Comparison of ENCODE assay signal across 9 cellular contexts in the genomic region with DNA sequence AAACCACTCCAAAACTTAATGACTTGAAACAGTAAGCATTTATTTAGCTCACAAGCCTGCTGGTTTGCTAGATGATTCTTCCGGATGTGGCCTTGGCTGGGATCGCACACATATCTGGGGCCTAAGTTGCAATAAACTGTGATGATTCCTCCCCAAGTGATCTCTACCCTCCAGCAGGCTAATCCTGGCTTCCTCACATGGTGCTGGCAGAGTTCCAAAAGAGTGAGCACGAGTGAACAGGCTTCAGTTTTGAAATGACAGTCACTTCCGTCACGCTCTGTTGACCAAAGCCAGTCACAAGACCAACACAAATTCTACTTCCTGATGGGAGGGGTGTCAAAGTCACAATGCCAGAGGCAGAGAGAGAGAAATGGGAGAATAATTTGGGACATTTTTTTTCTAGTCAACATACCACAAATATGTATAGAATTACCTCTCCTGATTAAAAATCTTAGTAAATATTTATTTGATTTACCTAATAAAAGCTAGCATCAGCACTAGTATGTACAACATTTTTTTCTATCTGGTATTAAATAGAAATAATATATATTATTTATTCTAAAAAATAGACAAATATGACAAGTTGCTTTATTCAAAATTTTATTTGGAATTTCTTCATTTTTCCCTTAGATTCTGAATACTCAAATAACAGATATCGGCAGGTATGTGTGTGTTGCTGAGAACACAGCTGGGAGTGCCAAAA.
A peak's percentile ranks its signal among the peaks of the same experiment; 100 is the strongest.
DNase-seq lines count a peak whose midpoint lies in the region; ATAC-seq and TF ChIP-seq lines count a peak whose summit lies in the region.
"Had no signal": no experiment of that assay in that cellular context is flagged by ENCODE, and none has a peak within 500 bp of the region (broad histone marks: within the 10 kb centered on the region; RNA-seq: fewer than 3 reads in every experiment).

No MANE protein-coding gene starts in this region.

- H3K36me3 ChIP-seq in HEK293 (ENCODE audit: control insufficient read depth in 2 of 2, insufficient read depth in 1 of 2, low read length in 2 of 2): no peaks in the 10 kb centered on the region
- no peaks in the 10 kb centered on the region for H3K36me3 ChIP-seq in PC-3 (ENCODE audit: low read depth, low read length)

- peaks cover 6% of the 10 kb centered on the region for H3F3A ChIP-seq in PC-3 (ENCODE audit: low read length, unreplicated experiment)

- no peak overlapping the region for H2AFZ ChIP-seq in PC-3 (ENCODE audit: low read length)

- H3K27ac Mint-ChIP-seq in activated CD4-positive, alpha-beta T cell treated with anti-CD3 and anti-CD28 coated beads, Interleukin-2, amount 10 ng/mL, durations not matched to agents 24 days and 14 days: no peak overlapping the region
- H3K27ac Mint-ChIP-seq in activated T-helper 1 cell treated with anti-CD3 and anti-CD28 coated beads, Interleukin-12 subunit alpha, Interleukin-12 subunit beta, Interleukin-2, Interleukin-4 antibody, amounts not matched to agents 30 ng/mL and 10 ng/mL and 1 ng/mL, durations not matched to agents 14 hours and 24 hours and 36 hours: no peak overlapping the region
- H3K27ac Mint-ChIP-seq: activated naive CD8-positive, alpha-beta T cell had no signal

- H3K4me1 ChIP-seq in HEK293 (ENCODE audit: control insufficient read depth, insufficient read depth, low read length): no peaks in the 10 kb centered on the region; the same call in 1 of the 2 replicates
- peaks cover 23% of the 10 kb centered on the region for H3K4me1 ChIP-seq in PC-3 (ENCODE audit: insufficient read depth, low read length)

- no peak overlapping the region for H3K4me3 ChIP-seq in HEK293 (ENCODE audit: low read depth, low read length)
- no peak overlapping the region for H3K4me3 ChIP-seq in PC-3 (ENCODE audit: low read length)

- H3K4me3 Mint-ChIP-seq in activated CD4-positive, alpha-beta T cell treated with anti-CD3 and anti-CD28 coated beads, Interleukin-2, amount 10 ng/mL, durations not matched to agents 24 days and 14 days: no peak overlapping the region
- H3K4me3 Mint-ChIP-seq in activated T-helper 1 cell treated with anti-CD3 and anti-CD28 coated beads, Interleukin-12 subunit alpha, Interleukin-12 subunit beta, Interleukin-2, Interleukin-4 antibody, amounts not matched to agents 30 ng/mL and 10 ng/mL and 1 ng/mL, durations not matched to agents 14 hours and 24 hours and 36 hours: no peak overlapping the region
- H3K4me3 Mint-ChIP-seq: activated naive CD8-positive, alpha-beta T cell had no signal

- H3K4me1 Mint-ChIP-seq in activated CD4-positive, alpha-beta T cell treated with anti-CD3 and anti-CD28 coated beads, Interleukin-2, amount 10 ng/mL, durations not matched to agents 24 days and 14 days: peaks cover 3% of the 10 kb centered on the region
- H3K4me1 Mint-ChIP-seq in activated T-helper 1 cell treated with anti-CD3 and anti-CD28 coated beads, Interleukin-12 subunit alpha, Interleukin-12 subunit beta, Interleukin-2, Interleukin-4 antibody, amounts not matched to agents 30 ng/mL and 10 ng/mL and 1 ng/mL, durations not matched to agents 14 hours and 24 hours and 36 hours (ENCODE audit: low read depth): no peaks in the 10 kb centered on the region

- H3K9me3 ChIP-seq in HEK293 (ENCODE audit: control insufficient read depth, insufficient read depth, low read depth, low read length) (no peaks in the 10 kb centered on the region), PC-3 (ENCODE audit: low read length) (no peaks in the 10 kb centered on the region)

- H3K36me3 Mint-ChIP-seq in activated CD4-positive, alpha-beta T cell treated with anti-CD3 and anti-CD28 coated beads, Interleukin-2, amount 10 ng/mL, durations not matched to agents 24 days and 14 days (ENCODE audit: low read depth): no peaks in the 10 kb centered on the region
- H3K36me3 Mint-ChIP-seq in activated T-helper 1 cell treated with anti-CD3 and anti-CD28 coated beads, Interleukin-12 subunit alpha, Interleukin-12 subunit beta, Interleukin-2, Interleukin-4 antibody, amounts not matched to agents 30 ng/mL and 10 ng/mL and 1 ng/mL, durations not matched to agents 14 hours and 24 hours and 36 hours (ENCODE audit: low read depth): no peaks in the 10 kb centered on the region
- H3K36me3 Mint-ChIP-seq: activated naive CD8-positive, alpha-beta T cell had no signal

- peak; percentile 96 for ATAC-seq in PC-3

- TF ChIP-seq CTCF in HEK293 (tag by site-specific recombination; IDR thresholded peaks at IDR 0.05): no peak
- no peak for TF ChIP-seq CTCF in PC-3 (conservative IDR thresholded peaks at IDR 0.05; ENCODE audit: low read depth, low read length)

- POLR2A ChIA-PET in HEK293 (lab: Yijun Ruan, JAX) (no interaction called here), PC-3 (lab: Charles Lee; ENCODE audit: unreplicated experiment) (no interaction called here)

- no peaks in the 10 kb centered on the region for H3K9me2 ChIP-seq in PC-3 (replicated peaks; ENCODE audit: low read length)

- no TSS peak for BruUV-seq in PC-3 (replicated peaks; lab: Mats Ljungman, UMichigan)

- intact Hi-C loops in activated CD4-positive, alpha-beta T cell treated with anti-CD3 and anti-CD28 coated beads, Interleukin-2, amount 10 ng/mL, durations not matched to agents 24 days and 14 days (cut with micrococcal nuclease): no loop called here
- intact Hi-C loops in PC-3 (cut with micrococcal nuclease): loop anchor here (5.0 kb wide), 2 partner anchors 225 to 270 kb away; no protein-coding TSS in a partner anchor
- intact Hi-C loops in activated T-helper 1 cell treated with anti-CD3 and anti-CD28 coated beads, Interleukin-12 subunit alpha, Interleukin-12 subunit beta, Interleukin-2, Interleukin-4 antibody, amounts not matched to agents 30 ng/mL and 10 ng/mL and 1 ng/mL, durations not matched to agents 14 hours and 24 hours and 36 hours (cut with micrococcal nuclease): no loop called here

- H3K27ac ChIP-seq in HEK293 (ENCODE audit: extremely low read depth, low read depth, low read length): no peak overlapping the region
- H3K27ac ChIP-seq in PC-3 (ENCODE audit: low read length): peak overlapping the region; percentile 60

- H3K27me3 Mint-ChIP-seq in activated CD4-positive, alpha-beta T cell treated with anti-CD3 and anti-CD28 coated beads, Interleukin-2, amount 10 ng/mL, durations not matched to agents 24 days and 14 days: peaks cover 3% of the 10 kb centered on the region
- H3K27me3 Mint-ChIP-seq in activated T-helper 1 cell treated with anti-CD3 and anti-CD28 coated beads, Interleukin-12 subunit alpha, Interleukin-12 subunit beta, Interleukin-2, Interleukin-4 antibody, amounts not matched to agents 30 ng/mL and 10 ng/mL and 1 ng/mL, durations not matched to agents 14 hours and 24 hours and 36 hours (ENCODE audit: insufficient read depth): peaks cover 14% of the 10 kb centered on the region

- CTCF ChIA-PET in HEK293 (lab: Yijun Ruan, JAX) (no interaction called here), PC-3 (lab: Charles Lee) (no interaction called here)

- no peaks in the 10 kb centered on the region for H3K27me3 ChIP-seq in PC-3 (ENCODE audit: low read length)

- no peaks in the 10 kb centered on the region for H4K20me1 ChIP-seq in PC-3 (ENCODE audit: low read length)

- no peaks in the 10 kb centered on the region for H3K79me2 ChIP-seq in PC-3 (ENCODE audit: low read length)

- no peaks in the 10 kb centered on the region for H3K9me3 Mint-ChIP-seq in activated CD4-positive, alpha-beta T cell treated with anti-CD3 and anti-CD28 coated beads, Interleukin-2, amount 10 ng/mL, durations not matched to agents 24 days and 14 days
- H3K9me3 Mint-ChIP-seq in activated T-helper 1 cell treated with anti-CD3 and anti-CD28 coated beads, Interleukin-12 subunit alpha, Interleukin-12 subunit beta, Interleukin-2, Interleukin-4 antibody, amounts not matched to agents 30 ng/mL and 10 ng/mL and 1 ng/mL, durations not matched to agents 14 hours and 24 hours and 36 hours: no peaks in the 10 kb centered on the region

- H3K9ac ChIP-seq in PC-3 (ENCODE audit: low read length): no peak overlapping the region

- DNase-seq in activated CD4-positive, alpha-beta T cell treated with anti-CD3 and anti-CD28 coated beads, Interleukin-2, amount 10 ng/mL, durations not matched to agents 24 days and 14 days: peak; percentile 58
- DNase-seq in activated CD4-positive, alpha-beta T cell treated with anti-CD3 and anti-CD28 coated beads for 1 hour: no peak
- peak; percentile 96 to 98 for DNase-seq in Kasumi-1 (lab: John Stamatoyannopoulos, UW)
- DNase-seq in PC-3: peak; percentile 96
- peak; percentile 38 for DNase-seq in dedifferentiated amniotic fluid mesenchymal stem cell (ENCODE audit: extremely low spot score)
- peak; percentile 68 for DNase-seq in medulla oblongata (ENCODE audit: extremely low spot score)
- no peak for DNase-seq in activated T-helper 1 cell treated with anti-CD3 and anti-CD28 coated beads, Interleukin-12 subunit alpha, Interleukin-12 subunit beta, Interleukin-2, Interleukin-4 antibody, amounts not matched to agents 30 ng/mL and 10 ng/mL and 1 ng/mL, durations not matched to agents 14 hours and 24 hours and 36 hours (ENCODE audit: low spot score)

- H3K4me2 ChIP-seq in PC-3 (ENCODE audit: low read length): peak overlapping the region; percentile 57; the same call in 1 of the 2 replicates

TF ChIP-seq in HEK293, 187 proteins besides CTCF, POLR2A, EP300 and RAD21 (continues in another document):
- no peak; the same call in 1 of the 2 replicates for TF ChIP-seq ZNF2 (tag by site-specific recombination; IDR thresholded peaks at IDR 0.05)
- TF ChIP-seq BCL11B (tag by site-specific recombination; IDR thresholded peaks at IDR 0.05; ENCODE audit: low read depth): no peak
- no peak for TF ChIP-seq ZNF311 (tag by site-specific recombination; IDR thresholded peaks at IDR 0.05; ENCODE audit: borderline replicate concordance)
- TF ChIP-seq, protein P1, sequence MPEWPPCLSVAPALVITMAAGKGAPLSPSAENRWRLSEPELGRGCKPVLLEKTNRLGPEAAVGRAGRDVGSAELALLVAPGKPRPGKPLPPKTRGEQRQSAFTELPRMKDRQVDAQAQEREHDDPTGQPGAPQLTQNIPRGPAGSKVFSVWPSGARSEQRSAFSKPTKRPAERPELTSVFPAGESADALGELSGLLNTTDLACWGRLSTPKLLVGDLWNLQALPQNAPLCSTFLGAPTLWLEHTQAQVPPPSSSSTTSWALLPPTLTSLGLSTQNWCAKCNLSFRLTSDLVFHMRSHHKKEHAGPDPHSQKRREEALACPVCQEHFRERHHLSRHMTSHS (tag by site-specific recombination; IDR thresholded peaks at IDR 0.05): no peak
- no peak for TF ChIP-seq KLF9 (tag by site-specific recombination; IDR thresholded peaks at IDR 0.05; ENCODE audit: low read depth)
- TF ChIP-seq ZSCAN16 (tag by site-specific recombination; IDR thresholded peaks at IDR 0.05): no peak
- TF ChIP-seq ZNF837 (tag by site-specific recombination; IDR thresholded peaks at IDR 0.05): no peak
- peak; percentile 68 for TF ChIP-seq SETDB1 (IDR thresholded peaks at IDR 0.05; ENCODE audit: insufficient read length, low read length)

Comparison
In these comparisons a context has a peak if more than half of its experiments do, and no peak if none do; other contexts are left out.
1. DNase-seq: peak in activated CD4-positive, alpha-beta T cell treated with anti-CD3 and anti-CD28 coated beads, Interleukin-2, amount 10 ng/mL, durations not matched to agents 24 days and 14 days (single experiment), Kasumi-1 (2 of 2), PC-3 (single experiment), dedifferentiated amniotic fluid mesenchymal stem cell (single experiment) and medulla oblongata (single experiment); none in activated CD4-positive, alpha-beta T cell treated with anti-CD3 and anti-CD28 coated beads for 1 hour (single experiment) and activated T-helper 1 cell treated with anti-CD3 and anti-CD28 coated beads, Interleukin-12 subunit alpha, Interleukin-12 subunit beta, Interleukin-2, Interleukin-4 antibody, amounts not matched to agents 30 ng/mL and 10 ng/mL and 1 ng/mL, durations not matched to agents 14 hours and 24 hours and 36 hours (single experiment).